11 cellular contexts compared by ENCODE assay signal in genomic region chr20:44186201-44186600, GRCh38. TPM values are rescaled to one million over a fixed set of nuclear protein-coding genes. Genes with fewer than 3 reads are reported as not detected.
DNase-seq lines count a peak whose midpoint lies in the region; ATAC-seq, FAIRE-seq and TF ChIP-seq lines count a peak whose summit lies in the region.
"Had no signal": no experiment of that assay in that cellular context is flagged by ENCODE, and none has a peak within 500 bp of the region (broad histone marks: within the 10 kb centered on the region; RNA-seq: fewer than 3 reads in every experiment).

No MANE protein-coding gene starts in this region.

- H3K4me3 ChIP-seq in coronary artery = peak overlapping the region; percentile 87
- H3K4me3 ChIP-seq in mesodermal cell (ENCODE audit: extremely low read depth, insufficient read depth, low read length, poor library complexity, severe bottlenecking) = peak overlapping the region; percentile 56
- peak overlapping the region; percentile 53 for H3K4me3 ChIP-seq in suprapubic skin
- H3K4me3 ChIP-seq: K562 had no signal

- peaks cover 11% of the 10 kb centered on the region for H3K27me3 ChIP-seq in suprapubic skin

- H3K36me3 ChIP-seq in mesodermal cell (ENCODE audit: control insufficient read depth, insufficient read depth, low read length) (no peaks in the 10 kb centered on the region), suprapubic skin (no peaks in the 10 kb centered on the region)

- TF ChIP-seq POLR2A in suprapubic skin (IDR thresholded peaks at IDR 0.05) = no peak

- ATAC-seq in HG03432 (IDR thresholded peaks at IDR 0.05; ENCODE audit: unreplicated experiment) = no peak
- ATAC-seq: K562 had no signal

- DNase-seq in HTR-8/SVneo (ENCODE audit: insufficient read length, low spot score) (no peak), coronary artery (ENCODE audit: low spot score) (no peak), suprapubic skin (ENCODE audit: low spot score in 2 of 2) (no peak), kidney tubule cell (ENCODE audit: low spot score) (no peak), EL (no peak), HuH-7 (ENCODE audit: low spot score) (no peak)
- DNase-seq: activated CD8-positive, alpha-beta memory T cell treated with anti-CD3 and anti-CD28 coated beads for 24 hours; GOT3 had no signal

- WGBS in mesodermal cell (ENCODE audit: insufficient coverage in 2 of 2), 2 experiments = 86 to 88% methylated on average over 13 to 14 of the region's 14 CpGs
- WGBS in suprapubic skin = 77% methylated on average over 13 of the region's 14 CpGs

- no peak for TF ChIP-seq CTCF in coronary artery (IDR thresholded peaks at IDR 0.05)
- TF ChIP-seq CTCF in suprapubic skin (IDR thresholded peaks at IDR 0.05) = no peak

- no peaks in the 10 kb centered on the region for H3K9me3 ChIP-seq in mesodermal cell (ENCODE audit: control insufficient read depth, low read length)
- H3K9me3 ChIP-seq in suprapubic skin = no peaks in the 10 kb centered on the region

- TF ChIP-seq EP300 in suprapubic skin (IDR thresholded peaks at IDR 0.05) = no peak

- H3K27ac ChIP-seq in coronary artery (peak overlapping the region; percentile 84 to 96), mesodermal cell (ENCODE audit: low read depth, low read length, severe bottlenecking) (no peak overlapping the region), suprapubic skin (peak overlapping the region; percentile 72)

- H3K4me1 ChIP-seq in mesodermal cell (ENCODE audit: control insufficient read depth, insufficient read depth, low read length, poor library complexity, severe bottlenecking) (peaks cover 62% of the 10 kb centered on the region), suprapubic skin (peaks cover 31% of the 10 kb centered on the region)

- FAIRE-seq in HTR-8/SVneo (lab: Jason Lieb, UNC) = peak; percentile 28
- FAIRE-seq: K562 had no signal

RNA-seq across cellular contexts. Expression of gene JPH2, which starts 0.8 kb away (rescaled TPM):
- polyA plus RNA-seq in mesodermal cell (2013, experiment 1 of 2) = 5.5 TPM
- polyA plus RNA-seq in mesodermal cell (2013, experiment 2 of 2) = 5.6 TPM
- 1 to 10 TPM; 3.8 to 5.0 (median 4.5) TPM for total RNA-seq in suprapubic skin
- total RNA-seq: K562 had no signal
- polyA plus RNA-seq: K562 had no signal

RNA-seq across cellular contexts. Expression of gene OSER1, which starts 24.4 kb away (rescaled TPM):
- polyA plus RNA-seq in mesodermal cell (2013, experiment 1 of 2) = 40.1 TPM
- 38.7 TPM for polyA plus RNA-seq in mesodermal cell (2013, experiment 2 of 2)
- 10 to 100 TPM; 34.2 to 51.6 (median 41.3) TPM for total RNA-seq in suprapubic skin
